Comparison of ENCODE assay signal across 11 cellular contexts in the genomic region with DNA sequence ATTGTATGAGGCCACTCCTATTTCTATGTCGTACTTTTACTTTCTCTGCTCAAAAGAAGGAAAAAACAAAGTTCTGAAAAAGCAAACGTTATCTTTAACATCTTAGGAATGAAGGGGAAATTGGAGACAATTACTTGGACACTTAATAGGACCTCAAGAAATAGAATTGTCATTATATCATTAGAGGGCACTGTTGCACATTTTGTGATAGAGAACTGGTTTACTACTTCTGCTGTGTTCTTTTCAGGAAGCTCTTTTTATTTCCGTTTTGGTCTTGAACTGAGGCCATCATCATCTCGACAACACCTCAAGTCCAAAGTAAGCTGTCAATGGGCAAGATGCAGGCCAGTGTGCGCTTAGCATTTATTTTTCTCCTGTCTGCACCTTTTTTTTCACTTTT. TPM values are rescaled to one million over a fixed set of nuclear protein-coding genes. Genes with fewer than 3 reads are reported as not detected.
A peak's percentile ranks its signal among the peaks of the same experiment; 100 is the strongest.
DNase-seq lines count a peak whose midpoint lies in the region; ATAC-seq and TF ChIP-seq lines count a peak whose summit lies in the region.
"Had no signal": no experiment of that assay in that cellular context is flagged by ENCODE, and none has a peak within 500 bp of the region (broad histone marks: within the 10 kb centered on the region; RNA-seq: fewer than 3 reads in every experiment).

No MANE protein-coding gene starts in this region.

- peaks cover 9% of the 10 kb centered on the region for H3K4me1 Mint-ChIP-seq in activated CD4-positive, alpha-beta memory T cell treated with anti-CD3 and anti-CD28 coated beads, Interleukin-2, amount 10 ng/mL, durations not matched to agents 7 days and 5 days

- H3K4me1 ChIP-seq in lung (ENCODE audit: control insufficient read depth in 2 of 2, insufficient read depth in 2 of 2, low read length in 2 of 2), result no peaks in the 10 kb centered on the region

- H3K27me3 Mint-ChIP-seq in activated CD4-positive, alpha-beta memory T cell treated with anti-CD3 and anti-CD28 coated beads, Interleukin-2, amount 10 ng/mL, durations not matched to agents 7 days and 5 days, result no peaks in the 10 kb centered on the region
- H3K27me3 Mint-ChIP-seq: activated B cell treated with CpG ODN at 0.5 μM for 24 hours had no signal

- H3K4me3 ChIP-seq in lung, result no peak overlapping the region

- CTCF ChIA-PET in activated CD4-positive, alpha-beta memory T cell treated with anti-CD3 and anti-CD28 coated beads, Interleukin-2, amount 10 ng/mL, durations not matched to agents 7 days and 5 days (lab: Charles Lee), result interaction anchor here (0.8 to 2.1 kb wide), 22 partner anchors 8 to 263 kb away, joined by 3 to 25 read pairs (median 4); a partner anchor contains a TSS

- peaks cover 49% of the 10 kb centered on the region for H3K36me3 Mint-ChIP-seq in activated CD4-positive, alpha-beta memory T cell treated with anti-CD3 and anti-CD28 coated beads, Interleukin-2, amount 10 ng/mL, durations not matched to agents 7 days and 5 days (ENCODE audit: low read depth)

- DNase-seq in DMS114 treated with DMSO at 0.1 percent for 48 hours (lab: John Stamatoyannopoulos, UW; ENCODE audit: unreplicated experiment) (peak; percentile 22), KBM-7 (peak; percentile 60), lung (ENCODE audit: low spot score) (no peak), NCI-H1092 treated with DMSO at 0.1 percent for 48 hours (lab: John Stamatoyannopoulos, UW) (no peak), DMS79 treated with DMSO at 0.1 percent for 48 hours (lab: John Stamatoyannopoulos, UW) (no peak), LoVo (ENCODE audit: low spot score) (no peak)
- DNase-seq in activated CD4-positive, alpha-beta memory T cell treated with anti-CD3 and anti-CD28 coated beads, Interleukin-2, amount 10 ng/mL, durations not matched to agents 7 days and 5 days, result no peak
- DNase-seq: activated B cell treated with CpG ODN at 0.5 μM for 24 hours, NCI-H526 had no signal

- no peaks in the 10 kb centered on the region for H3K27me3 ChIP-seq in lung (ENCODE audit: control insufficient read depth, insufficient read depth)

- H3K36me3 ChIP-seq in lung (ENCODE audit: control insufficient read depth in 2 of 2, insufficient read depth in 2 of 2, low read length in 2 of 2), result peaks cover 21 to 30% of the 10 kb centered on the region in 2 donors

- TF ChIP-seq CTCF in lung (IDR thresholded peaks at IDR 0.05; ENCODE audit: control extremely low read depth, extremely low read depth), result peak; percentile 4

- H3K4me3 Mint-ChIP-seq in activated CD4-positive, alpha-beta memory T cell treated with anti-CD3 and anti-CD28 coated beads, Interleukin-2, amount 10 ng/mL, durations not matched to agents 7 days and 5 days, result no peak overlapping the region
- H3K4me3 Mint-ChIP-seq: activated B cell treated with CpG ODN at 0.5 μM for 24 hours had no signal

- no peaks in the 10 kb centered on the region for H3K9me3 Mint-ChIP-seq in activated CD4-positive, alpha-beta memory T cell treated with anti-CD3 and anti-CD28 coated beads, Interleukin-2, amount 10 ng/mL, durations not matched to agents 7 days and 5 days
- H3K9me3 Mint-ChIP-seq: activated B cell treated with CpG ODN at 0.5 μM for 24 hours had no signal

- no peak overlapping the region for H3K27ac ChIP-seq in lung (ENCODE audit: low read depth in 1 of 2, low read length in 1 of 2)

- 38 to 50% methylated on average over 5 of the region's 5 CpGs for WGBS in lung, 2 donors

- in situ Hi-C loops in KBM-7 (cut with MboI; ENCODE audit: low pct_unique_long_range_greater_than_20kb, low sequenced_read_pairs), result no loop called here

- H3K9me3 ChIP-seq in lung (ENCODE audit: control insufficient read depth in 2 of 2, insufficient read depth in 1 of 2, low read length in 1 of 2), result no peaks in the 10 kb centered on the region

- POLR2A ChIA-PET in activated CD4-positive, alpha-beta memory T cell treated with anti-CD3 and anti-CD28 coated beads, Interleukin-2, amount 10 ng/mL, durations not matched to agents 7 days and 5 days (lab: Charles Lee), result interaction anchor here (1.0 to 1.7 kb wide), 7 partner anchors 9 to 128 kb away, joined by 3 to 30 read pairs (median 6); a partner anchor contains a TSS

- peak overlapping the region; percentile 66 for H3K27ac Mint-ChIP-seq in activated CD4-positive, alpha-beta memory T cell treated with anti-CD3 and anti-CD28 coated beads, Interleukin-2, amount 10 ng/mL, durations not matched to agents 7 days and 5 days

- ATAC-seq in lung (ENCODE audit: insufficient read depth, low FRiP score) (no peak), GM19324 (IDR thresholded peaks at IDR 0.05; ENCODE audit: low FRiP score, unreplicated experiment) (no peak)
- ATAC-seq: sciatic nerve had no signal

RNA-seq across cellular contexts. Expression of a gene that starts 14.6 kb away (rescaled TPM):
- 10 to 100 TPM; 71.2 to 71.4 TPM for total RNA-seq in activated CD4-positive, alpha-beta memory T cell treated with anti-CD3 and anti-CD28 coated beads, Interleukin-2, amount 10 ng/mL, durations not matched to agents 7 days and 5 days
- 10 to 100 TPM; 38.4 to 65.8 TPM for total RNA-seq in lung
- polyA plus RNA-seq in lung, result 10 to 100 TPM; 29.3 to 40.4 TPM

RNA-seq across cellular contexts. Expression of a gene that starts 14.9 kb away (rescaled TPM):
- total RNA-seq in activated CD4-positive, alpha-beta memory T cell treated with anti-CD3 and anti-CD28 coated beads, Interleukin-2, amount 10 ng/mL, durations not matched to agents 7 days and 5 days, result 100 to 1,000 TPM; 329 to 332 TPM
- total RNA-seq in lung, result 100 to 1,000 TPM; 129 to 242 TPM
- 10 to 100 TPM; 73.7 to 73.9 TPM for polyA plus RNA-seq in lung

RNA-seq across cellular contexts. Expression of a gene that starts 54.4 kb away (rescaled TPM):
- 10 to 100 TPM; 17.3 to 17.4 TPM for total RNA-seq in activated CD4-positive, alpha-beta memory T cell treated with anti-CD3 and anti-CD28 coated beads, Interleukin-2, amount 10 ng/mL, durations not matched to agents 7 days and 5 days
- 10 to 100 TPM; 13.7 to 24.1 TPM for total RNA-seq in lung
- polyA plus RNA-seq in lung, result 10 to 100 TPM; 12.0 to 14.7 TPM

Comparison
In these comparisons a context has a peak if more than half of its experiments do, and no peak if none do; other contexts are left out.
1. DNase-seq: peak in DMS114 treated with DMSO at 0.1 percent for 48 hours (single experiment) and KBM-7 (single experiment); none in activated CD4-positive, alpha-beta memory T cell treated with anti-CD3 and anti-CD28 coated beads, Interleukin-2, amount 10 ng/mL, durations not matched to agents 7 days and 5 days (single experiment), lung (single experiment), NCI-H1092 treated with DMSO at 0.1 percent for 48 hours (single experiment), DMS79 treated with DMSO at 0.1 percent for 48 hours (single experiment) and LoVo (single experiment).